Comparison of ENCODE assay signal across 6 cellular contexts in the genomic region with DNA sequence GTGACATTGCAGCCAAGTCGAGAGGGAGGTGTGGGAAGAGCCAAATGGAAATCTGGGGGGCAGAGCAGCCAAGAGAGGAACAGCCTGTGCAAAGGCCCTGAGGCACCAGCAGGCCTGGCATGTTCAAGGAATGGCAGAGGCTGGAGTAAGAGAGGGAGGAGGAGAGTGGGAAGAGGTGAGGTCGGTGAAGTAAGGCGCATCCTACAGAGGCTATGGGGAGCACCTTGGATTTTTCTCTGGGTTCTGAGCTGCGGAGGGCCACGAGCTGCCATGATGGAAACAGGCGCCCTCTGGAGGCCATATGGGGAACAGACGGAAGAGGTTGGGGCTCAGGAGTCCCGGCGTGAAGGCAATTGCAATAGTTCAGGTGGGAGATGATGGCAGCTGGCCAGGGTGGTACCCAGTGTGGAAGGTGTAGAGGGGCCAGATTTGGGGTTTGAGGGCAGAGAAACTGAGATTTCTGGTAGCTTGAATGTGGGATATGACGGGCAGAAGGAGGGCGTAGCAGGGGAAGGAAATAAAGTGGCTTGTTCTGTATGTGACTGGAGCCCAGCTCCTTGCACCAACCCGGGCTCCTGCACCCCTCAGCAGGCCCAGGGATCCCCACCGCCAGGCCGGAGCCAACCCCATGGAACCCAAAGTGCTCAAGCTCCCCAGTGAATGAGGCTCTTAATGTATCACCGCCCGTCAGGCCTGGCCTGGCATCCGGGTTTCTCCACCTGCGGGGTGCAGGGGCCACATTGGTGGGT. TPM values are rescaled to one million over a fixed set of nuclear protein-coding genes. Genes with fewer than 3 reads are reported as not detected.
A peak's percentile ranks its signal among the peaks of the same experiment; 100 is the strongest.
DNase-seq lines count a peak whose midpoint lies in the region; ATAC-seq and TF ChIP-seq lines count a peak whose summit lies in the region.

No MANE protein-coding gene starts in this region.

- H3K27ac ChIP-seq in Karpas-422 (ENCODE audit: low read length), result no peak overlapping the region

- H3K27me3 ChIP-seq in Karpas-422 (ENCODE audit: low read length), result no peaks in the 10 kb centered on the region

- TF ChIP-seq CTCF in AG09309 (IDR thresholded peaks at IDR 0.05; ENCODE audit: control insufficient read depth, insufficient read depth, low read depth, low read length, missing control alignments), result peak; percentile 69

- no peaks in the 10 kb centered on the region for H3K9me3 Mint-ChIP-seq in activated T-cell treated with anti-CD3 and anti-CD28 coated beads, Interleukin-2, amount 50 U/mL, for 4 hours

- no peaks in the 10 kb centered on the region for H3K4me1 ChIP-seq in Karpas-422 (ENCODE audit: low read length)

- H3K27me3 Mint-ChIP-seq in activated T-cell treated with anti-CD3 and anti-CD28 coated beads, Interleukin-2, amount 50 U/mL, for 4 hours (ENCODE audit: low read depth), result no peaks in the 10 kb centered on the region

- H4K20me1 ChIP-seq in Karpas-422 (ENCODE audit: insufficient read depth, low read depth, low read length), result no peaks in the 10 kb centered on the region

- no peaks in the 10 kb centered on the region for H3K9me2 ChIP-seq in Karpas-422 (replicated peaks; ENCODE audit: insufficient read depth, low read length)

- no peak overlapping the region for H3K4me3 Mint-ChIP-seq in activated T-cell treated with anti-CD3 and anti-CD28 coated beads, Interleukin-2, amount 50 U/mL, for 4 hours

- no peaks in the 10 kb centered on the region for H3K9me3 ChIP-seq in Karpas-422 (ENCODE audit: low read length)

- peak; percentile 85 to 89 for ATAC-seq in activated T-cell treated with anti-CD3 and anti-CD28 coated beads, Interleukin-2, amount 50 U/mL, for 4 hours
- ATAC-seq in left lobe of liver (peak; percentile 59), GM21526 (IDR thresholded peaks at IDR 0.05; ENCODE audit: low FRiP score, unreplicated experiment) (no peak), HG02981 (IDR thresholded peaks at IDR 0.05; ENCODE audit: unreplicated experiment) (no peak)

- DNase-seq in AG09309 (ENCODE audit: low read depth) (no peak), Karpas-422 (peak; percentile 86), left lobe of liver (ENCODE audit: low spot score) (no peak)
- peak; percentile 54 for DNase-seq in activated T-cell treated with anti-CD3 and anti-CD28 coated beads, Interleukin-2, amount 50 U/mL, for 4 hours

- H3K36me3 ChIP-seq in Karpas-422 (ENCODE audit: insufficient read depth, low read length), result no peaks in the 10 kb centered on the region

- H3K4me3 ChIP-seq in AG09309 (ENCODE audit: control insufficient read depth, low read depth, low read length) (no peak overlapping the region), Karpas-422 (ENCODE audit: low read length) (no peak overlapping the region)

- no peak overlapping the region for H3K4me2 ChIP-seq in Karpas-422 (ENCODE audit: low read depth, low read length, poor library complexity, severe bottlenecking)

- H3K79me2 ChIP-seq in Karpas-422 (ENCODE audit: low read length), result no peaks in the 10 kb centered on the region

- no peak overlapping the region for H3K9ac ChIP-seq in Karpas-422 (ENCODE audit: low read length)

- no peaks in the 10 kb centered on the region for H3K36me3 Mint-ChIP-seq in activated T-cell treated with anti-CD3 and anti-CD28 coated beads, Interleukin-2, amount 50 U/mL, for 4 hours (ENCODE audit: insufficient read depth)

- H2AFZ ChIP-seq in Karpas-422 (ENCODE audit: low read length), result no peak overlapping the region; the same call in 1 of the 2 replicates

- no peaks in the 10 kb centered on the region for H3K4me1 Mint-ChIP-seq in activated T-cell treated with anti-CD3 and anti-CD28 coated beads, Interleukin-2, amount 50 U/mL, for 4 hours (ENCODE audit: low read depth)

RNA-seq across cellular contexts. Expression of gene STRN4, which starts 20.5 kb away (rescaled TPM):
- total RNA-seq in Karpas-422 (2014; rRNA removed; shearing (Covaris generic); ENCODE audit: low replicate concordance), result 37.5 and 55.2 TPM in 2 replicates
- total RNA-seq in activated T-cell treated with anti-CD3 and anti-CD28 coated beads, Interleukin-2, amount 50 U/mL, for 4 hours, result 10 to 100 TPM; 91.3 to 98.0 (median 96.7) TPM
- 24.1 TPM for total RNA-seq in left lobe of liver

RNA-seq across cellular contexts. Expression of gene FKRP, which starts 20.9 kb away (rescaled TPM):
- 14.6 and 18.4 TPM in 2 replicates for total RNA-seq in Karpas-422 (2014; rRNA removed; shearing (Covaris generic); ENCODE audit: low replicate concordance)
- total RNA-seq in activated T-cell treated with anti-CD3 and anti-CD28 coated beads, Interleukin-2, amount 50 U/mL, for 4 hours, result 10 to 100 TPM; 26.0 to 31.2 (median 28.9) TPM
- total RNA-seq in left lobe of liver, result 6.6 TPM

RNA-seq across cellular contexts. Expression of gene SLC1A5, which starts 21.7 kb away (rescaled TPM):
- 116 and 189 TPM in 2 replicates for total RNA-seq in Karpas-422 (2014; rRNA removed; shearing (Covaris generic); ENCODE audit: low replicate concordance)
- 100 to 1,000 TPM; 349 to 439 (median 369) TPM for total RNA-seq in activated T-cell treated with anti-CD3 and anti-CD28 coated beads, Interleukin-2, amount 50 U/mL, for 4 hours
- 3.8 TPM for total RNA-seq in left lobe of liver

RNA-seq across cellular contexts. Expression of gene PRKD2, which starts 49.8 kb away (rescaled TPM):
- total RNA-seq in Karpas-422 (2014; rRNA removed; shearing (Covaris generic); ENCODE audit: low replicate concordance), result 20.0 and 34.6 TPM in 2 replicates
- total RNA-seq in activated T-cell treated with anti-CD3 and anti-CD28 coated beads, Interleukin-2, amount 50 U/mL, for 4 hours, result 10 to 100 TPM; 45.3 to 59.8 (median 58.1) TPM
- total RNA-seq in left lobe of liver, result 13.7 TPM

Comparison
In these comparisons a context has a peak if more than half of its experiments do, and no peak if none do; other contexts are left out.
1. DNase-seq: peak in Karpas-422 (single experiment) and activated T-cell treated with anti-CD3 and anti-CD28 coated beads, Interleukin-2, amount 50 U/mL, for 4 hours (single experiment); none in AG09309 (single experiment) and left lobe of liver (single experiment).
2. ATAC-seq: peak in activated T-cell treated with anti-CD3 and anti-CD28 coated beads, Interleukin-2, amount 50 U/mL, for 4 hours (2 of 2) and left lobe of liver (single experiment); none in GM21526 (single experiment) and HG02981 (single experiment).
3. RNA of gene SLC1A5, which starts 21.7 kb away (total RNA-seq): 349 to 439 TPM in activated T-cell treated with anti-CD3 and anti-CD28 coated beads, Interleukin-2, amount 50 U/mL, for 4 hours and 116 to 189 TPM in Karpas-422; 3.8 TPM in left lobe of liver (single experiment); every median in the first group is over 10 times any median in the second.